ENCODE assay signal across 17 cellular contexts in genomic region chr3:115651089-115651488, GRCh38. TPM values are rescaled to one million over a fixed set of nuclear protein-coding genes. Genes with fewer than 3 reads are reported as not detected.
DNase-seq lines count a peak whose midpoint lies in the region; ATAC-seq and TF ChIP-seq lines count a peak whose summit lies in the region.
"Had no signal": no experiment of that assay in that cellular context is flagged by ENCODE, and none has a peak within 500 bp of the region (broad histone marks: within the 10 kb centered on the region; RNA-seq: fewer than 3 reads in every experiment).

No MANE protein-coding gene starts in this region.

- H3K9me3 ChIP-seq in Karpas-422 (ENCODE audit: low read length), result no peaks in the 10 kb centered on the region
- H3K9me3 ChIP-seq: thoracic aorta had no signal

- DNase-seq in CD1c-positive myeloid dendritic cell (ENCODE audit: extremely low spot score), result peak; percentile 33
- DNase-seq in Karpas-422, result peak; percentile 57
- no peak for DNase-seq in activated CD4-positive, alpha-beta memory T cell treated with anti-CD3 and anti-CD28 coated beads, Interleukin-2, amount 10 ng/mL, durations not matched to agents 7 days and 5 days
- DNase-seq in anterior cingulate cortex (lab: John Stamatoyannopoulos, UW), result no peak
- DNase-seq in HUDEP-2 (lab: John Stamatoyannopoulos, UW; ENCODE audit: unreplicated experiment in 76 of 76), result no peak
- no peak for DNase-seq in GM10248 (ENCODE audit: extremely low spot score)
- DNase-seq: 8988T; activated naive CD8-positive, alpha-beta T cell treated with anti-CD3 and anti-CD28 coated beads, Interleukin-2, amount 50 U/mL, for 24 hours; IMR-90; naive thymus-derived CD8-positive, alpha-beta T cell; NCI-H187 treated with DMSO at 0.1 percent for 48 hours; OCI-M1; T-helper 17 cell had no signal

- H3K9me2 ChIP-seq in Karpas-422 (replicated peaks; ENCODE audit: insufficient read depth, low read length), result no peaks in the 10 kb centered on the region

- POLR2A ChIA-PET in activated CD4-positive, alpha-beta memory T cell treated with anti-CD3 and anti-CD28 coated beads, Interleukin-2, amount 10 ng/mL, durations not matched to agents 7 days and 5 days (lab: Charles Lee), result no interaction called here
- POLR2A ChIA-PET in GM10248 (lab: Yijun Ruan, JAX), result no interaction called here

- peaks cover 20% of the 10 kb centered on the region for H3K4me1 ChIP-seq in Karpas-422 (ENCODE audit: low read length)

- CTCF ChIA-PET in activated CD4-positive, alpha-beta memory T cell treated with anti-CD3 and anti-CD28 coated beads, Interleukin-2, amount 10 ng/mL, durations not matched to agents 7 days and 5 days (lab: Charles Lee), result no interaction called here
- CTCF ChIA-PET in GM10248 (lab: Yijun Ruan, JAX), result interaction anchor here (1.5 kb wide), 1 partner anchor 133 kb away, joined by 4 read pairs; no protein-coding TSS in a partner anchor

- no peak overlapping the region for H3K9ac ChIP-seq in Karpas-422 (ENCODE audit: low read length)

- H3K36me3 ChIP-seq in Karpas-422 (ENCODE audit: insufficient read depth, low read length), result no peaks in the 10 kb centered on the region
- H3K36me3 ChIP-seq: thoracic aorta had no signal

- H2AFZ ChIP-seq in Karpas-422 (ENCODE audit: low read length), result no peak overlapping the region

- H3K4me2 ChIP-seq in Karpas-422 (ENCODE audit: low read depth, low read length, poor library complexity, severe bottlenecking), result peak overlapping the region; percentile 42

- H3K27me3 ChIP-seq in Karpas-422 (ENCODE audit: low read length), result no peaks in the 10 kb centered on the region

- H3K79me2 ChIP-seq in Karpas-422 (ENCODE audit: low read length), result no peaks in the 10 kb centered on the region

- H3K4me1 Mint-ChIP-seq in activated CD4-positive, alpha-beta memory T cell treated with anti-CD3 and anti-CD28 coated beads, Interleukin-2, amount 10 ng/mL, durations not matched to agents 7 days and 5 days, result peaks cover 2% of the 10 kb centered on the region

- H3K4me3 Mint-ChIP-seq in activated CD4-positive, alpha-beta memory T cell treated with anti-CD3 and anti-CD28 coated beads, Interleukin-2, amount 10 ng/mL, durations not matched to agents 7 days and 5 days, result no peak overlapping the region
- H3K4me3 Mint-ChIP-seq: activated naive CD8-positive, alpha-beta T cell treated with anti-CD3 and anti-CD28 coated beads, Interleukin-2, amount 50 U/mL, for 24 hours; dendritic cell treated with granulocyte-macrophage colony-stimulating factor and Interleukin-4, amounts not matched to agents 40 ng/mL and 50 ng/mL, for 4 days; naive thymus-derived CD8-positive, alpha-beta T cell; T-helper 17 cell had no signal

- no peak overlapping the region for H3K27ac ChIP-seq in Karpas-422 (ENCODE audit: low read length)
- H3K27ac ChIP-seq: thoracic aorta had no signal

- no peaks in the 10 kb centered on the region for H3K9me3 Mint-ChIP-seq in activated CD4-positive, alpha-beta memory T cell treated with anti-CD3 and anti-CD28 coated beads, Interleukin-2, amount 10 ng/mL, durations not matched to agents 7 days and 5 days
- H3K9me3 Mint-ChIP-seq: dendritic cell treated with granulocyte-macrophage colony-stimulating factor and Interleukin-4, amounts not matched to agents 40 ng/mL and 50 ng/mL, for 4 days had no signal

- H3K36me3 Mint-ChIP-seq in activated CD4-positive, alpha-beta memory T cell treated with anti-CD3 and anti-CD28 coated beads, Interleukin-2, amount 10 ng/mL, durations not matched to agents 7 days and 5 days (ENCODE audit: low read depth), result no peaks in the 10 kb centered on the region

- H4K20me1 ChIP-seq in Karpas-422 (ENCODE audit: insufficient read depth, low read depth, low read length), result no peaks in the 10 kb centered on the region

- no peak overlapping the region for H3K27ac Mint-ChIP-seq in activated CD4-positive, alpha-beta memory T cell treated with anti-CD3 and anti-CD28 coated beads, Interleukin-2, amount 10 ng/mL, durations not matched to agents 7 days and 5 days
- H3K27ac Mint-ChIP-seq: activated naive CD8-positive, alpha-beta T cell treated with anti-CD3 and anti-CD28 coated beads, Interleukin-2, amount 50 U/mL, for 24 hours; dendritic cell treated with granulocyte-macrophage colony-stimulating factor and Interleukin-4, amounts not matched to agents 40 ng/mL and 50 ng/mL, for 4 days; T-helper 17 cell had no signal

- TF ChIP-seq CTCF in GM10248 (IDR thresholded peaks at IDR 0.05; ENCODE audit: control extremely low read depth, extremely low read depth, low read depth, missing control alignments), result no peak

- H3K4me3 ChIP-seq in Karpas-422 (ENCODE audit: low read length), result no peak overlapping the region
- H3K4me3 ChIP-seq: thoracic aorta had no signal

- ATAC-seq in GM19467 (IDR thresholded peaks at IDR 0.05; ENCODE audit: unreplicated experiment) (peak; percentile 58), HG02973 (IDR thresholded peaks at IDR 0.05; ENCODE audit: unreplicated experiment) (peak; percentile 53)
- ATAC-seq: activated naive CD8-positive, alpha-beta T cell treated with anti-CD3 and anti-CD28 coated beads, Interleukin-2, amount 50 U/mL, for 24 hours; naive thymus-derived CD8-positive, alpha-beta T cell; T-helper 17 cell had no signal

- H3K27me3 Mint-ChIP-seq in activated CD4-positive, alpha-beta memory T cell treated with anti-CD3 and anti-CD28 coated beads, Interleukin-2, amount 10 ng/mL, durations not matched to agents 7 days and 5 days, result peaks cover 2% of the 10 kb centered on the region

RNA-seq across cellular contexts. Expression of gene GAP43, which starts 27.8 kb away (rescaled TPM):
- total RNA-seq in Karpas-422 (2014; rRNA removed; shearing (Covaris generic); ENCODE audit: low replicate concordance), result not detected in 2 replicates
- not detected for total RNA-seq in activated CD4-positive, alpha-beta memory T cell treated with anti-CD3 and anti-CD28 coated beads, Interleukin-2, amount 10 ng/mL, durations not matched to agents 7 days and 5 days
- total RNA-seq: naive thymus-derived CD8-positive, alpha-beta T cell; T-helper 17 cell had no signal

Comparison
In these comparisons a context has a peak if more than half of its experiments do, and no peak if none do; other contexts are left out.
1. DNase-seq: peak in CD1c-positive myeloid dendritic cell (single experiment) and Karpas-422 (single experiment); none in activated CD4-positive, alpha-beta memory T cell treated with anti-CD3 and anti-CD28 coated beads, Interleukin-2, amount 10 ng/mL, durations not matched to agents 7 days and 5 days (single experiment), anterior cingulate cortex (0 of 58), HUDEP-2 (0 of 76) and GM10248 (single experiment).